1 cellular context compared by ENCODE assay signal in the genomic region with DNA sequence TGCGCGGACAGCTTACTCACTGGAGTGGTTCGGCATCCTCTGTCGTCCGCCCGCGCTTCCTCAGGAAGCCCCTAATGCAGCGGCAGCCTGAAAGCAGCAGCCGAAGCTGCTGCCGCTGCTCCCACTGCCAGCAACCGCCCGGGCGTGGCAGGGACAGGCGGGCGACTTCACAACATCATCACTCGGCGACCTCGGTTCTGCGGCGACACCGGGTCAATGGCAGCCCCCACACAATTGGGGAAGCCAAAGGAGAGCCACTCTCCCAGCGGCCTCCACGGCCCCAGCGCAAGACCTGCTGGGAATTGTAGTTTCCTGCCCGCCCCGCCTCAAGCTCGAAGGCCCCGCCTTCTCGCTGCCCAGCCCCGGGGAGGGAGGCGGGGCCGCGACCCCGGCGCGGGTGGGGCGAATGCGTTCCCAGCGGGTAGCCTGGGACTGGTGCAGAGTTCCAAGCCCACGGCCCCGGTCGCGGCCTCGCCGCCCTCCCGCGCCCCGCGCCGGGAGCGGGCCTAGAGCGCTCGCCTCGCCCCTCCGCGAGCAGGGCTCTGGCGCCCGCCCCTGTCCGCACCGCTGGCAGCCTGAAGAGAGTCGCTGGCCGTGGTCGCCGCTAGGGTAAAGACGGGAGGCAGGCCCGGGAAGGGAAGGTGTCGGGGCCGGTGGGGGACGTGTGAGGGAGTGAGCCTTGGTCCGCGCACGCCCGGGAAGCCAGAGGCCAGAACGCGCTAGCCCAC.
A peak's percentile ranks its signal among the peaks of the same experiment; 100 is the strongest.
TF ChIP-seq lines count a peak whose summit lies in the region.

A gene with protein sequence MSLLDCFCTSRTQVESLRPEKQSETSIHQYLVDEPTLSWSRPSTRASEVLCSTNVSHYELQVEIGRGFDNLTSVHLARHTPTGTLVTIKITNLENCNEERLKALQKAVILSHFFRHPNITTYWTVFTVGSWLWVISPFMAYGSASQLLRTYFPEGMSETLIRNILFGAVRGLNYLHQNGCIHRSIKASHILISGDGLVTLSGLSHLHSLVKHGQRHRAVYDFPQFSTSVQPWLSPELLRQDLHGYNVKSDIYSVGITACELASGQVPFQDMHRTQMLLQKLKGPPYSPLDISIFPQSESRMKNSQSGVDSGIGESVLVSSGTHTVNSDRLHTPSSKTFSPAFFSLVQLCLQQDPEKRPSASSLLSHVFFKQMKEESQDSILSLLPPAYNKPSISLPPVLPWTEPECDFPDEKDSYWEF (plus strand): TSS at position 411 of the 728 bp plus-strand sequence. CDS start 3,101 bp downstream, outside the sequence.
A gene with protein sequence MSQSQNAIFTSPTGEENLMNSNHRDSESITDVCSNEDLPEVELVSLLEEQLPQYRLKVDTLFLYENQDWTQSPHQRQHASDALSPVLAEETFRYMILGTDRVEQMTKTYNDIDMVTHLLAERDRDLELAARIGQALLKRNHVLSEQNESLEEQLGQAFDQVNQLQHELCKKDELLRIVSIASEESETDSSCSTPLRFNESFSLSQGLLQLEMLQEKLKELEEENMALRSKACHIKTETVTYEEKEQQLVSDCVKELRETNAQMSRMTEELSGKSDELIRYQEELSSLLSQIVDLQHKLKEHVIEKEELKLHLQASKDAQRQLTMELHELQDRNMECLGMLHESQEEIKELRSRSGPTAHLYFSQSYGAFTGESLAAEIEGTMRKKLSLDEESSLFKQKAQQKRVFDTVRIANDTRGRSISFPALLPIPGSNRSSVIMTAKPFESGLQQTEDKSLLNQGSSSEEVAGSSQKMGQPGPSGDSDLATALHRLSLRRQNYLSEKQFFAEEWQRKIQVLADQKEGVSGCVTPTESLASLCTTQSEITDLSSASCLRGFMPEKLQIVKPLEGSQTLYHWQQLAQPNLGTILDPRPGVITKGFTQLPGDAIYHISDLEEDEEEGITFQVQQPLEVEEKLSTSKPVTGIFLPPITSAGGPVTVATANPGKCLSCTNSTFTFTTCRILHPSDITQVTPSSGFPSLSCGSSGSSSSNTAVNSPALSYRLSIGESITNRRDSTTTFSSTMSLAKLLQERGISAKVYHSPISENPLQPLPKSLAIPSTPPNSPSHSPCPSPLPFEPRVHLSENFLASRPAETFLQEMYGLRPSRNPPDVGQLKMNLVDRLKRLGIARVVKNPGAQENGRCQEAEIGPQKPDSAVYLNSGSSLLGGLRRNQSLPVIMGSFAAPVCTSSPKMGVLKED (minus strand): TSS at position 129 of the 728 bp plus-strand sequence. CDS start 30,951 bp downstream, outside the sequence.

TF ChIP-seq in HepG2, 621 proteins besides CTCF, POLR2A, EP300 and RAD21 (continued from another document and continues in another):
- TF ChIP-seq, protein P1, sequence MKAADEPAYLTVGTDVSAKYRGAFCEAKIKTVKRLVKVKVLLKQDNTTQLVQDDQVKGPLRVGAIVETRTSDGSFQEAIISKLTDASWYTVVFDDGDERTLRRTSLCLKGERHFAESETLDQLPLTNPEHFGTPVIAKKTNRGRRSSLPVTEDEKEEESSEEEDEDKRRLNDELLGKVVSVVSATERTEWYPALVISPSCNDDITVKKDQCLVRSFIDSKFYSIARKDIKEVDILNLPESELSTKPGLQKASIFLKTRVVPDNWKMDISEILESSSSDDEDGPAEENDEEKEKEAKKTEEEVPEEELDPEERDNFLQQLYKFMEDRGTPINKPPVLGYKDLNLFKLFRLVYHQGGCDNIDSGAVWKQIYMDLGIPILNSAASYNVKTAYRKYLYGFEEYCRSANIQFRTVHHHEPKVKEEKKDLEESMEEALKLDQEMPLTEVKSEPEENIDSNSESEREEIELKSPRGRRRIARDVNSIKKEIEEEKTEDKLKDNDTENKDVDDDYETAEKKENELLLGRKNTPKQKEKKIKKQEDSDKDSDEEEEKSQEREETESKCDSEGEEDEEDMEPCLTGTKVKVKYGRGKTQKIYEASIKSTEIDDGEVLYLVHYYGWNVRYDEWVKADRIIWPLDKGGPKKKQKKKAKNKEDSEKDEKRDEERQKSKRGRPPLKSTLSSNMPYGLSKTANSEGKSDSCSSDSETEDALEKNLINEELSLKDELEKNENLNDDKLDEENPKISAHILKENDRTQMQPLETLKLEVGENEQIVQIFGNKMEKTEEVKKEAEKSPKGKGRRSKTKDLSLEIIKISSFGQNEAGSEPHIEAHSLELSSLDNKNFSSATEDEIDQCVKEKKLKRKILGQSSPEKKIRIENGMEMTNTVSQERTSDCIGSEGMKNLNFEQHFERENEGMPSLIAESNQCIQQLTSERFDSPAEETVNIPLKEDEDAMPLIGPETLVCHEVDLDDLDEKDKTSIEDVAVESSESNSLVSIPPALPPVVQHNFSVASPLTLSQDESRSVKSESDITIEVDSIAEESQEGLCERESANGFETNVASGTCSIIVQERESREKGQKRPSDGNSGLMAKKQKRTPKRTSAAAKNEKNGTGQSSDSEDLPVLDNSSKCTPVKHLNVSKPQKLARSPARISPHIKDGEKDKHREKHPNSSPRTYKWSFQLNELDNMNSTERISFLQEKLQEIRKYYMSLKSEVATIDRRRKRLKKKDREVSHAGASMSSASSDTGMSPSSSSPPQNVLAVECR (CRISPR knock-in tag; IDR thresholded peaks at IDR 0.05; ENCODE audit: borderline replicate concordance): peak; percentile 99
- TF ChIP-seq ZNF616 (CRISPR knock-in tag; IDR thresholded peaks at IDR 0.05; ENCODE audit: low read depth): 0 out of 2 replicates have a peak, but pooled peaks have one; percentile 31
- TF ChIP-seq ZNF724P (CRISPR knock-in tag; IDR thresholded peaks at IDR 0.05; ENCODE audit: borderline replicate concordance): peak; percentile 82
- peak; percentile 18; the same call in 1 of the 2 replicates for TF ChIP-seq ZNF557 (CRISPR knock-in tag; IDR thresholded peaks at IDR 0.05)
- TF ChIP-seq, protein P2, sequence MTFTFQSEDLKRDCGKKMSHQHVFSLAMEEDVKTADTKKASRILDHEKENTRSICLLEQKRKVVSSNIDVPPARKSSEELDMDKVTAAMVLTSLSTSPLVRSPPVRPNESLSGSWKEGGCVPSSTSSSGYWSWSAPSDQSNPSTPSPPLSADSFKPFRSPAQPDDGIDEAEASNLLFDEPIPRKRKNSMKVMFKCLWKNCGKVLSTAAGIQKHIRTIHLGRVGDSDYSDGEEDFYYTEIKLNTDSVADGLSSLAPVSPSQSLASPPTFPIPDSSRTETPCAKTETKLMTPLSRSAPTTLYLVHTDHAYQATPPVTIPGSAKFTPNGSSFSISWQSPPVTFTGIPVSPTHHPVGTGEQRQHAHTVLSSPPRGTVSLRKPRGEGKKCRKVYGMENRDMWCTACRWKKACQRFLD (CRISPR knock-in tag; IDR thresholded peaks at IDR 0.05; ENCODE audit: borderline replicate concordance): peak; percentile 39; the same call in 1 of the 2 replicates
- TF ChIP-seq, protein P3, sequence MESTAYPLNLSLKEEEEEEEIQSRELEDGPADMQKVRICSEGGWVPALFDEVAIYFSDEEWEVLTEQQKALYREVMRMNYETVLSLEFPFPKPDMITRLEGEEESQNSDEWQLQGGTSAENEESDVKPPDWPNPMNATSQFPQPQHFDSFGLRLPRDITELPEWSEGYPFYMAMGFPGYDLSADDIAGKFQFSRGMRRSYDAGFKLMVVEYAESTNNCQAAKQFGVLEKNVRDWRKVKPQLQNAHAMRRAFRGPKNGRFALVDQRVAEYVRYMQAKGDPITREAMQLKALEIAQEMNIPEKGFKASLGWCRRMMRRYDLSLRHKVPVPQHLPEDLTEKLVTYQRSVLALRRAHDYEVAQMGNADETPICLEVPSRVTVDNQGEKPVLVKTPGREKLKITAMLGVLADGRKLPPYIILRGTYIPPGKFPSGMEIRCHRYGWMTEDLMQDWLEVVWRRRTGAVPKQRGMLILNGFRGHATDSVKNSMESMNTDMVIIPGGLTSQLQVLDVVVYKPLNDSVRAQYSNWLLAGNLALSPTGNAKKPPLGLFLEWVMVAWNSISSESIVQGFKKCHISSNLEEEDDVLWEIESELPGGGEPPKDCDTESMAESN (CRISPR knock-in tag; conservative IDR thresholded peaks at IDR 0.05): peak; percentile 97
- TF ChIP-seq MXD4 (CRISPR knock-in tag; IDR thresholded peaks at IDR 0.05): peak; percentile 86
- no peak for TF ChIP-seq SRSF9 (IDR thresholded peaks at IDR 0.05; ENCODE audit: borderline replicate concordance, insufficient read depth, low read depth, low read length, poor library complexity, severe bottlenecking)
- TF ChIP-seq, protein P4, sequence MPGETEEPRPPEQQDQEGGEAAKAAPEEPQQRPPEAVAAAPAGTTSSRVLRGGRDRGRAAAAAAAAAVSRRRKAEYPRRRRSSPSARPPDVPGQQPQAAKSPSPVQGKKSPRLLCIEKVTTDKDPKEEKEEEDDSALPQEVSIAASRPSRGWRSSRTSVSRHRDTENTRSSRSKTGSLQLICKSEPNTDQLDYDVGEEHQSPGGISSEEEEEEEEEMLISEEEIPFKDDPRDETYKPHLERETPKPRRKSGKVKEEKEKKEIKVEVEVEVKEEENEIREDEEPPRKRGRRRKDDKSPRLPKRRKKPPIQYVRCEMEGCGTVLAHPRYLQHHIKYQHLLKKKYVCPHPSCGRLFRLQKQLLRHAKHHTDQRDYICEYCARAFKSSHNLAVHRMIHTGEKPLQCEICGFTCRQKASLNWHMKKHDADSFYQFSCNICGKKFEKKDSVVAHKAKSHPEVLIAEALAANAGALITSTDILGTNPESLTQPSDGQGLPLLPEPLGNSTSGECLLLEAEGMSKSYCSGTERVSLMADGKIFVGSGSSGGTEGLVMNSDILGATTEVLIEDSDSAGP (CRISPR knock-in tag; IDR thresholded peaks at IDR 0.05; ENCODE audit: borderline replicate concordance): peak; percentile 95
- peak; percentile 57; the same call in 1 of the 2 replicates for TF ChIP-seq NAIF1 (CRISPR knock-in tag; IDR thresholded peaks at IDR 0.05; ENCODE audit: borderline replicate concordance)
- peak; percentile 82; the same call in 1 of the 2 replicates for TF ChIP-seq ZNF816 (CRISPR knock-in tag; IDR thresholded peaks at IDR 0.05; ENCODE audit: borderline replicate concordance)
- TF ChIP-seq ASH2L (IDR thresholded peaks at IDR 0.05; ENCODE audit: insufficient read length, low read depth, low read length): peak; percentile 98
- TF ChIP-seq TMF1 (CRISPR knock-in tag; IDR thresholded peaks at IDR 0.05; ENCODE audit: low read depth): peak; percentile 77; the same call in 1 of the 2 replicates
- TF ChIP-seq, protein P5, sequence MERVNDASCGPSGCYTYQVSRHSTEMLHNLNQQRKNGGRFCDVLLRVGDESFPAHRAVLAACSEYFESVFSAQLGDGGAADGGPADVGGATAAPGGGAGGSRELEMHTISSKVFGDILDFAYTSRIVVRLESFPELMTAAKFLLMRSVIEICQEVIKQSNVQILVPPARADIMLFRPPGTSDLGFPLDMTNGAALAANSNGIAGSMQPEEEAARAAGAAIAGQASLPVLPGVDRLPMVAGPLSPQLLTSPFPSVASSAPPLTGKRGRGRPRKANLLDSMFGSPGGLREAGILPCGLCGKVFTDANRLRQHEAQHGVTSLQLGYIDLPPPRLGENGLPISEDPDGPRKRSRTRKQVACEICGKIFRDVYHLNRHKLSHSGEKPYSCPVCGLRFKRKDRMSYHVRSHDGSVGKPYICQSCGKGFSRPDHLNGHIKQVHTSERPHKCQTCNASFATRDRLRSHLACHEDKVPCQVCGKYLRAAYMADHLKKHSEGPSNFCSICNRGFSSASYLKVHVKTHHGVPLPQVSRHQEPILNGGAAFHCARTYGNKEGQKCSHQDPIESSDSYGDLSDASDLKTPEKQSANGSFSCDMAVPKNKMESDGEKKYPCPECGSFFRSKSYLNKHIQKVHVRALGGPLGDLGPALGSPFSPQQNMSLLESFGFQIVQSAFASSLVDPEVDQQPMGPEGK (CRISPR knock-in tag; IDR thresholded peaks at IDR 0.05): peak; percentile 87
- TF ChIP-seq NFIC (IDR thresholded peaks at IDR 0.05; ENCODE audit: low read length): no peak
- peak; percentile 93; the same call in 1 of the 2 replicates for TF ChIP-seq ZNF747 (CRISPR knock-in tag; IDR thresholded peaks at IDR 0.05; ENCODE audit: borderline replicate concordance)
- TF ChIP-seq REPIN1 (CRISPR knock-in tag; IDR thresholded peaks at IDR 0.05; ENCODE audit: borderline replicate concordance, low read depth): peak; percentile 74
- peak; percentile 65 for TF ChIP-seq SNAPC2 (CRISPR knock-in tag; IDR thresholded peaks at IDR 0.05)
- TF ChIP-seq, protein P6, sequence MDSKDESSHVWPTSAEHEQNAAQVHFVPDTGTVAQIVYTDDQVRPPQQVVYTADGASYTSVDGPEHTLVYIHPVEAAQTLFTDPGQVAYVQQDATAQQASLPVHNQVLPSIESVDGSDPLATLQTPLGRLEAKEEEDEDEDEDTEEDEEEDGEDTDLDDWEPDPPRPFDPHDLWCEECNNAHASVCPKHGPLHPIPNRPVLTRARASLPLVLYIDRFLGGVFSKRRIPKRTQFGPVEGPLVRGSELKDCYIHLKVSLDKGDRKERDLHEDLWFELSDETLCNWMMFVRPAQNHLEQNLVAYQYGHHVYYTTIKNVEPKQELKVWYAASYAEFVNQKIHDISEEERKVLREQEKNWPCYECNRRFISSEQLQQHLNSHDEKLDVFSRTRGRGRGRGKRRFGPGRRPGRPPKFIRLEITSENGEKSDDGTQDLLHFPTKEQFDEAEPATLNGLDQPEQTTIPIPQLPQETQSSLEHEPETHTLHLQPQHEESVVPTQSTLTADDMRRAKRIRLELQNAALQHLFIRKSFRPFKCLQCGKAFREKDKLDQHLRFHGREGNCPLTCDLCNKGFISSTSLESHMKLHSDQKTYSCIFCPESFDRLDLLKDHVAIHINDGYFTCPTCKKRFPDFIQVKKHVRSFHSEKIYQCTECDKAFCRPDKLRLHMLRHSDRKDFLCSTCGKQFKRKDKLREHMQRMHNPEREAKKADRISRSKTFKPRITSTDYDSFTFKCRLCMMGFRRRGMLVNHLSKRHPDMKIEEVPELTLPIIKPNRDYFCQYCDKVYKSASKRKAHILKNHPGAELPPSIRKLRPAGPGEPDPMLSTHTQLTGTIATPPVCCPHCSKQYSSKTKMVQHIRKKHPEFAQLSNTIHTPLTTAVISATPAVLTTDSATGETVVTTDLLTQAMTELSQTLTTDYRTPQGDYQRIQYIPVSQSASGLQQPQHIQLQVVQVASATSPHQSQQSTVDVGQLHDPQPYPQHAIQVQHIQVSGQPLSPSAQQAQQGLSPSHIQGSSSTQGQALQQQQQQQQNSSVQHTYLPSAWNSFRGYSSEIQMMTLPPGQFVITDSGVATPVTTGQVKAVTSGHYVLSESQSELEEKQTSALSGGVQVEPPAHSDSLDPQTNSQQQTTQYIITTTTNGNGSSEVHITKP (CRISPR knock-in tag; IDR thresholded peaks at IDR 0.05; ENCODE audit: low read depth): peak; percentile 73
- TF ChIP-seq ZNF33A (CRISPR knock-in tag; IDR thresholded peaks at IDR 0.05; ENCODE audit: borderline replicate concordance): no peak
- TF ChIP-seq, protein P7, sequence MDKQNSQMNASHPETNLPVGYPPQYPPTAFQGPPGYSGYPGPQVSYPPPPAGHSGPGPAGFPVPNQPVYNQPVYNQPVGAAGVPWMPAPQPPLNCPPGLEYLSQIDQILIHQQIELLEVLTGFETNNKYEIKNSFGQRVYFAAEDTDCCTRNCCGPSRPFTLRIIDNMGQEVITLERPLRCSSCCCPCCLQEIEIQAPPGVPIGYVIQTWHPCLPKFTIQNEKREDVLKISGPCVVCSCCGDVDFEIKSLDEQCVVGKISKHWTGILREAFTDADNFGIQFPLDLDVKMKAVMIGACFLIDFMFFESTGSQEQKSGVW (CRISPR knock-in tag; IDR thresholded peaks at IDR 0.05; ENCODE audit: borderline replicate concordance): no peak
- peak; percentile 73; the same call in 1 of the 2 replicates for TF ChIP-seq NR2F2 (IDR thresholded peaks at IDR 0.05; ENCODE audit: borderline replicate concordance, low read depth)
- TF ChIP-seq GZF1 (CRISPR knock-in tag; IDR thresholded peaks at IDR 0.05): peak; percentile 72; the same call in 1 of the 2 replicates
- TF ChIP-seq ZFP41 (CRISPR knock-in tag; IDR thresholded peaks at IDR 0.05; ENCODE audit: borderline replicate concordance): no peak
- no peak for TF ChIP-seq IKZF1 (IDR thresholded peaks at IDR 0.05)
- no peak; the same call in 1 of the 2 replicates for TF ChIP-seq ZNF383 (CRISPR knock-in tag; IDR thresholded peaks at IDR 0.05; ENCODE audit: borderline replicate concordance)
- peak; percentile 55; the same call in 1 of the 2 replicates for TF ChIP-seq ARNTL (CRISPR knock-in tag; IDR thresholded peaks at IDR 0.05)
- TF ChIP-seq SUZ12 (IDR thresholded peaks at IDR 0.05; ENCODE audit: low read depth, low read length): peak; percentile 96
- peak; percentile 74 for TF ChIP-seq GATAD2A (CRISPR knock-in tag; IDR thresholded peaks at IDR 0.05)
- TF ChIP-seq ZFP90 (CRISPR knock-in tag; IDR thresholded peaks at IDR 0.05; ENCODE audit: borderline replicate concordance): peak; percentile 89; the same call in 1 of the 2 replicates
